Comparison of ENCODE assay signal across 8 cellular contexts in genomic region chr4:122732329-122733026, GRCh38. TPM values are rescaled to one million over a fixed set of nuclear protein-coding genes. Genes with fewer than 3 reads are reported as not detected.
A peak's percentile ranks its signal among the peaks of the same experiment; 100 is the strongest.
DNase-seq lines count a peak whose midpoint lies in the region; ATAC-seq lines count a peak whose summit lies in the region.

BBS12 (plus strand) TSS chr4:122732704; CDS start chr4:122741893, 9,189 bp downstream.

- DNase-seq in CD1c-positive myeloid dendritic cell (ENCODE audit: extremely low spot score) = peak; percentile 100
- peak; percentile 98 for DNase-seq in NCI-H748 (lab: John Stamatoyannopoulos, UW; ENCODE audit: unreplicated experiment)
- peak; percentile 97 to 100 for DNase-seq in activated CD4-positive, alpha-beta T cell treated with anti-CD3 and anti-CD28 coated beads, Interleukin-2, amount 50 U/mL, for 24 hours (ENCODE audit: low read depth in 1 of 2, low spot score in 1 of 2)
- peak; percentile 99 for DNase-seq in left lobe of liver (ENCODE audit: low spot score)
- peak; percentile 99 for DNase-seq in stimulated activated CD4-positive, alpha-beta T cell treated with anti-CD3 and anti-CD28 coated beads, Interleukin-2, amount 100 ng/mL, for 24 hours

- intact Hi-C loops in dendritic cell treated with granulocyte-macrophage colony-stimulating factor and Interleukin-4, amounts not matched to agents 40 ng/mL and 50 ng/mL, for 4 days (cut with micrococcal nuclease) = loop anchor here (1.0 kb wide), 1 partner anchor 191 kb away; a partner anchor contains a TSS

- peak within 1 kb of the TSS; percentile 96 for H3K4me3 Mint-ChIP-seq in dendritic cell treated with granulocyte-macrophage colony-stimulating factor and Interleukin-4, amounts not matched to agents 40 ng/mL and 50 ng/mL, for 4 days

- no peaks in the 10 kb centered on the region for H3K27me3 Mint-ChIP-seq in dendritic cell treated with granulocyte-macrophage colony-stimulating factor and Interleukin-4, amounts not matched to agents 40 ng/mL and 50 ng/mL, for 4 days

- ATAC-seq in GM19397 (IDR thresholded peaks at IDR 0.05; ENCODE audit: unreplicated experiment) = peak; percentile 100
- peak; percentile 99 for ATAC-seq in HG03565 (IDR thresholded peaks at IDR 0.05; ENCODE audit: unreplicated experiment)
- ATAC-seq in left lobe of liver = peak; percentile 97

- no peaks in the 10 kb centered on the region for H3K9me3 Mint-ChIP-seq in dendritic cell treated with granulocyte-macrophage colony-stimulating factor and Interleukin-4, amounts not matched to agents 40 ng/mL and 50 ng/mL, for 4 days

- H3K4me1 Mint-ChIP-seq in dendritic cell treated with granulocyte-macrophage colony-stimulating factor and Interleukin-4, amounts not matched to agents 40 ng/mL and 50 ng/mL, for 4 days (ENCODE audit: low read depth) = peaks cover 22% of the 10 kb centered on the region

- H3K36me3 Mint-ChIP-seq in dendritic cell treated with granulocyte-macrophage colony-stimulating factor and Interleukin-4, amounts not matched to agents 40 ng/mL and 50 ng/mL, for 4 days (ENCODE audit: low read depth) = peaks cover 10% of the 10 kb centered on the region

- peak within 1 kb of the TSS; percentile 96 for H3K27ac Mint-ChIP-seq in dendritic cell treated with granulocyte-macrophage colony-stimulating factor and Interleukin-4, amounts not matched to agents 40 ng/mL and 50 ng/mL, for 4 days

RNA-seq across cellular contexts. Expression of gene BBS12, which starts in this region (rescaled TPM):
- total RNA-seq in left lobe of liver = 0.55 TPM

Comparison
In these comparisons a context has a peak if more than half of its experiments do, and no peak if none do; other contexts are left out.
1. Peak in every context shown above with its lines: DNase-seq and ATAC-seq.
2. Peak in DNase-seq and ATAC-seq in left lobe of liver; RNA of the gene not detected or under 1 TPM.